Comparison of ENCODE assay signal across 21 cellular contexts in the genomic region with DNA sequence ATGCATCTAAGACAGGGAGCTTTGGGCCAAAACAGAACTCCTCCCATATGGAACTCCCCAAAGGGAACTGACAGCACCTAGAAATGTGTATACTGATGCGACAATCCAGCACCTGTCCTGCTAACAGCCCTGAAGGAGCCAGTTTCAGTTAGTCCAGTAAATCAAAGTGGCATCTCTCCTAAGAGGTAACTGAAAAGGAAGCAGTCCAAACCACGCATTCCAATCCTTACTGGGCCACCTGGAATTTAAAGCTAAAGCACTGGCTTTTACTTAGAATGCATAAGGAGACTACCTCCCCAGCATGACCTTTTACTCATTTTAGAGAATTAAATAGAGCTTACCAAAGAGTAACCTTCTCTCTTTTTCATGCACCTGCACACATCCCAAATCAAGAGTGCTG.
"Had no signal": no experiment of that assay in that cellular context is flagged by ENCODE, and none has a peak within 500 bp of the region (broad histone marks: within the 10 kb centered on the region; RNA-seq: fewer than 3 reads in every experiment).

No MANE protein-coding gene starts in this region.

- H3K27ac ChIP-seq: adrenal gland, breast epithelium, esophagus muscularis mucosa, left ventricle myocardium inferior, neutrophil, pancreas, psoas muscle, right atrium auricular region, thoracic aorta, upper lobe of left lung had no signal

- H3K36me3 ChIP-seq: adrenal gland, breast epithelium, esophagus muscularis mucosa, left ventricle myocardium inferior, neutrophil, pancreas, right atrium auricular region, thoracic aorta, upper lobe of left lung had no signal

- DNase-seq: activated CD8-positive, alpha-beta memory T cell treated with anti-CD3 and anti-CD28 coated beads for 24 hours; activated CD8-positive, alpha-beta memory T cell treated with anti-CD3 and anti-CD28 coated beads, Interleukin-2, amount 50 U/mL, for 4 hours; activated T-cell treated with anti-CD3 and anti-CD28 coated beads, Interleukin-2, amount 50 U/mL, for 24 hours; adrenal gland; effector memory CD8-positive, alpha-beta T cell; head of caudate nucleus; immature natural killer cell; kidney glomerular epithelial cell; left ventricle myocardium inferior; mammary epithelial cell; pancreas; psoas muscle; stimulated activated CD4-positive, alpha-beta T cell treated with anti-CD3 and anti-CD28 coated beads, Interleukin-4, amount 100 ng/mL, for 24 hours; stimulated activated naive CD4-positive, alpha-beta T cell treated with Interleukin-2 at 50 U/mL for 16 hours; T-helper 1 cell; upper lobe of left lung had no signal

- H3K4me3 ChIP-seq: adrenal gland, breast epithelium, esophagus muscularis mucosa, left ventricle myocardium inferior, pancreas, psoas muscle, right atrium auricular region, thoracic aorta, upper lobe of left lung had no signal

- H3K4me1 ChIP-seq: adrenal gland, breast epithelium, esophagus muscularis mucosa, left ventricle myocardium inferior, pancreas, right atrium auricular region, upper lobe of left lung had no signal

- H3K9me3 ChIP-seq: adrenal gland, breast epithelium, esophagus muscularis mucosa, left ventricle myocardium inferior, neutrophil, pancreas, psoas muscle, right atrium auricular region, thoracic aorta, upper lobe of left lung had no signal

- H3K27me3 ChIP-seq: adrenal gland, breast epithelium, esophagus muscularis mucosa, neutrophil, pancreas, right atrium auricular region, upper lobe of left lung had no signal
